7 cellular contexts compared by ENCODE assay signal in the genomic region with DNA sequence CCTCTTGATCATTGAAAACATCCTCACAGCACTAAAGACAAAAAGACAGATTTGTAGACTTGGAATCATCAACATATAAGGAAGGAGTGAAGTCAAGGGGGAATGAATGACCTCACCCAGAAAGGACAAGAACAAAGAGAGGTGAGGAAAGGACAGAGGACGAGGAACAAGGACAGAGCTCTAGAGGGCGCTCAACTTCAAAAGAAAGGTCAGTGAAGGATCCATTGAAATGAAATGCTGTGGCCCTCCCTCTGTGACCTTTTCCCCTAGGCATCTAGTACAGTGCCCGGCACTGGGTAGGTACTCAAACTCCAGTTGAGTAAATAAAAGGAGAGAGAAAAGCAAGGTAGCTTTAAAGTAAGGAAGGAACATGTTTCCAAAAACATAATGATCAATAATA. TPM values are rescaled to one million over a fixed set of nuclear protein-coding genes. Genes with fewer than 3 reads are reported as not detected.
DNase-seq lines count a peak whose midpoint lies in the region; ATAC-seq, FAIRE-seq and TF ChIP-seq lines count a peak whose summit lies in the region.

No MANE protein-coding gene starts in this region.

- H3K4me2 ChIP-seq in HepG2 (ENCODE audit: low read depth, low read length) = no peak overlapping the region

- H3K4me3 ChIP-seq in HepG2 (replicated peaks in 1 of 3; ENCODE audit: insufficient read depth in 1 of 3, low read depth in 2 of 3, low read length in 3 of 3) = no peak overlapping the region

- POLR2A ChIA-PET in HepG2 (lab: Yijun Ruan, JAX) = no interaction called here

- no peaks in the 10 kb centered on the region for H3K36me3 ChIP-seq in HepG2 (replicated peaks in 1 of 2; ENCODE audit: control insufficient read depth in 1 of 2, insufficient read depth in 2 of 2, low read length in 2 of 2)

- no peaks in the 10 kb centered on the region for H3K9me3 ChIP-seq in HepG2 (ENCODE audit: low read length)

- no peak overlapping the region for H3K9ac ChIP-seq in HepG2 (ENCODE audit: insufficient read depth, low read depth, low read length)

- CTCF ChIA-PET in HepG2 (lab: Yijun Ruan, JAX; ENCODE audit: low intra/inter-chr PET ratio, low total read pairs) = no interaction called here

- H3K4me1 ChIP-seq in HepG2 (ENCODE audit: insufficient read depth, low read length) = no peaks in the 10 kb centered on the region

- peak in 50 of 76 experiments; percentile 1 to 67 (median 34) for DNase-seq in HUDEP-2 (lab: John Stamatoyannopoulos, UW; ENCODE audit: unreplicated experiment in 76 of 76)
- DNase-seq in UCSD-AML1 (lab: John Stamatoyannopoulos, UW; ENCODE audit: unreplicated experiment) = peak; percentile 22
- DNase-seq in HepG2 (ENCODE audit: low spot score) = peak; percentile 78
- no peak for DNase-seq in posterior vena cava (ENCODE audit: low spot score)
- no peak for DNase-seq in NCI-H146 treated with DMSO at 0.1 percent for 48 hours (lab: John Stamatoyannopoulos, UW; ENCODE audit: unreplicated experiment)

- H3K27me3 ChIP-seq in HepG2 (ENCODE audit: control insufficient read depth in 1 of 2, insufficient read depth in 2 of 2, low read length in 2 of 2) = no peaks in the 10 kb centered on the region

- 1% methylated on average over 3 of the region's 3 CpGs for WGBS in HepG2 (ENCODE audit: low lambda C conversion rate)

- intact Hi-C loops in HepG2 (cut with micrococcal nuclease; ENCODE audit: unreplicated experiment) (no loop called here), posterior vena cava (cut with DNase I) (no loop called here)

- H3K79me2 ChIP-seq in HepG2 (ENCODE audit: insufficient read depth, low read length) = no peaks in the 10 kb centered on the region

- H2AFZ ChIP-seq in HepG2 (ENCODE audit: low read length) = no peak overlapping the region

- FAIRE-seq in HepG2 (lab: Jason Lieb, UNC) = peak; percentile 81

- no peak overlapping the region for H3K27ac ChIP-seq in HepG2 (ENCODE audit: extremely low read length, insufficient read depth, low read length)

- in situ Hi-C loops in HepG2 (cut with HindIII; ENCODE audit: extremely low pct_ligation_motif_present, low pct_unique_long_range_greater_than_20kb) = no loop called here

- TF ChIP-seq CTCF in GM12874 (IDR thresholded peaks at IDR 0.05; ENCODE audit: insufficient read depth, low read depth, low read length) (peak; percentile 65), HepG2 (CRISPR knock-in tag; IDR thresholded peaks at IDR 0.05) (peak; percentile 66)

- no peak for TF ChIP-seq EP300 in HepG2 (IDR thresholded peaks at IDR 0.05; ENCODE audit: low read depth in 2 of 2, low read length in 2 of 2)
- TF ChIP-seq EP300 in HepG2 (CRISPR knock-in tag; IDR thresholded peaks at IDR 0.05; ENCODE audit: borderline replicate concordance) = no peak

- no TSS peak for BruUV-seq in HepG2 (replicated peaks; lab: Mats Ljungman, UMichigan)

- H4K20me1 ChIP-seq in HepG2 (ENCODE audit: insufficient read depth, low read length) = no peaks in the 10 kb centered on the region

- TF ChIP-seq POLR2A in HepG2 (IDR thresholded peaks at IDR 0.05; ENCODE audit: insufficient read depth in 1 of 2, low read depth in 2 of 2, low read length in 2 of 2) = no peak

- no peak for TF ChIP-seq RAD21 in HepG2 (CRISPR knock-in tag; IDR thresholded peaks at IDR 0.05)

- ATAC-seq in HepG2 (peak; percentile 93), esophagus mucosa (no peak)

TF ChIP-seq in HepG2, 621 proteins besides CTCF, POLR2A, EP300 and RAD21 (continues in another document):
- TF ChIP-seq ZMYM4 (CRISPR knock-in tag; IDR thresholded peaks at IDR 0.05) = peak; percentile 52; the same call in 1 of the 2 replicates
- TF ChIP-seq ASH2L (IDR thresholded peaks at IDR 0.05; ENCODE audit: insufficient read length, low read depth, low read length) = no peak
- TF ChIP-seq FOXA3 (CRISPR knock-in tag; IDR thresholded peaks at IDR 0.05) = 0 out of 2 replicates have a peak, but pooled peaks have one; percentile 9
- no peak for TF ChIP-seq ZNF646 (CRISPR knock-in tag; IDR thresholded peaks at IDR 0.05)
- peak; percentile 91 for TF ChIP-seq NR2F6 (IDR thresholded peaks at IDR 0.05)
- peak; percentile 93 for TF ChIP-seq NR2F6 (CRISPR knock-in tag; IDR thresholded peaks at IDR 0.05)
- TF ChIP-seq HNRNPUL1 (IDR thresholded peaks at IDR 0.05; ENCODE audit: low read depth, low read length) = no peak
- no peak for TF ChIP-seq TBL1XR1 (IDR thresholded peaks at IDR 0.05; ENCODE audit: borderline replicate concordance, low read length, partially characterized antibody)
- no peak for TF ChIP-seq NRL (CRISPR knock-in tag; IDR thresholded peaks at IDR 0.05; ENCODE audit: borderline replicate concordance)
- no peak for TF ChIP-seq SAP130 (CRISPR knock-in tag; IDR thresholded peaks at IDR 0.05; ENCODE audit: low read depth)

RNA-seq across cellular contexts. Expression of gene ATP8B4, which starts 2.6 kb away (rescaled TPM):
- total RNA-seq in HepG2 (2016; rRNA removed; fragmentation: Illumina TruSeq; extraction: Trizol) (0.18 and 0.69 TPM in 2 replicates), posterior vena cava (10 to 100 TPM; 13.8 to 21.1 TPM), esophagus mucosa (0.56 TPM)
- total RNA-seq in HepG2 (2016; cell fraction: cytosol; rRNA removed; fragmentation: Illumina TruSeq; extraction: Trizol; ENCODE audit: low read depth) = 0.44 and 0.81 TPM in 2 replicates
- 0.34 and 1.0 TPM in 2 replicates for total RNA-seq in HepG2 (2016; cell fraction: insoluble cytoplasmic fraction; rRNA removed; fragmentation: Illumina TruSeq; extraction: Trizol)
- 0.28 and 0.45 TPM in 2 replicates for total RNA-seq in HepG2 (2016; cell fraction: membrane; rRNA removed; fragmentation: Illumina TruSeq; extraction: Trizol)
- 1.9 and 2.8 TPM in 2 replicates for total RNA-seq in HepG2 (2016; cell fraction: nucleus; rRNA removed; fragmentation: Illumina TruSeq; extraction: Trizol)
- polyA plus RNA-seq in HepG2 (2011; rRNA removed) = 0.24 and 0.42 TPM in 2 replicates
- polyA plus RNA-seq in HepG2 (2011; cell fraction: cytosol; rRNA removed) = 0.04 and 0.07 TPM in 2 replicates
- 0.61 and 0.71 TPM in 2 replicates for polyA plus RNA-seq in HepG2 (2011; cell fraction: nucleus; rRNA removed)
- 0.47 and 0.58 TPM in 2 replicates for polyA plus RNA-seq in HepG2 (2012)
- polyA plus RNA-seq in HepG2 (2016; cell fraction: cytosol; fragmentation: Illumina TruSeq; extraction: Trizol; ENCODE audit: low read depth) = 0.08 and 0.16 TPM in 2 replicates
- 0.27 and 0.29 TPM in 2 replicates for polyA plus RNA-seq in HepG2 (2016; cell fraction: insoluble cytoplasmic fraction; fragmentation: Illumina TruSeq; extraction: Trizol; ENCODE audit: low read depth)
- polyA plus RNA-seq in HepG2 (2016; cell fraction: membrane; fragmentation: Illumina TruSeq; extraction: Trizol; ENCODE audit: low read depth) = 0.10 and 0.19 TPM in 2 replicates
- polyA plus RNA-seq in HepG2 (2016; cell fraction: nucleus; fragmentation: Illumina TruSeq; extraction: Trizol; ENCODE audit: insufficient read depth, low read depth) = 1.00 and 1.2 TPM in 2 replicates
- polyA minus RNA-seq in HepG2 (2011; rRNA and poly(A)+ RNA removed; ENCODE audit: low replicate concordance) = 0.36 and 21.5 TPM in 2 replicates
- polyA minus RNA-seq in HepG2 (2011; cell fraction: cytosol; rRNA and poly(A)+ RNA removed) = 0.79 TPM in 1 of 2 replicates, not detected in the other
- 2.0 and 2.4 TPM in 2 replicates for polyA minus RNA-seq in HepG2 (2011; cell fraction: nucleus; rRNA and poly(A)+ RNA removed)

Comparison
In these comparisons a context has a peak if more than half of its experiments do, and no peak if none do; other contexts are left out.
1. DNase-seq: peak in HUDEP-2 (50 of 76), UCSD-AML1 (single experiment) and HepG2 (single experiment); none in posterior vena cava (single experiment) and NCI-H146 treated with DMSO at 0.1 percent for 48 hours (single experiment).